ENCODE assay signal across 26 cellular contexts in the genomic region with DNA sequence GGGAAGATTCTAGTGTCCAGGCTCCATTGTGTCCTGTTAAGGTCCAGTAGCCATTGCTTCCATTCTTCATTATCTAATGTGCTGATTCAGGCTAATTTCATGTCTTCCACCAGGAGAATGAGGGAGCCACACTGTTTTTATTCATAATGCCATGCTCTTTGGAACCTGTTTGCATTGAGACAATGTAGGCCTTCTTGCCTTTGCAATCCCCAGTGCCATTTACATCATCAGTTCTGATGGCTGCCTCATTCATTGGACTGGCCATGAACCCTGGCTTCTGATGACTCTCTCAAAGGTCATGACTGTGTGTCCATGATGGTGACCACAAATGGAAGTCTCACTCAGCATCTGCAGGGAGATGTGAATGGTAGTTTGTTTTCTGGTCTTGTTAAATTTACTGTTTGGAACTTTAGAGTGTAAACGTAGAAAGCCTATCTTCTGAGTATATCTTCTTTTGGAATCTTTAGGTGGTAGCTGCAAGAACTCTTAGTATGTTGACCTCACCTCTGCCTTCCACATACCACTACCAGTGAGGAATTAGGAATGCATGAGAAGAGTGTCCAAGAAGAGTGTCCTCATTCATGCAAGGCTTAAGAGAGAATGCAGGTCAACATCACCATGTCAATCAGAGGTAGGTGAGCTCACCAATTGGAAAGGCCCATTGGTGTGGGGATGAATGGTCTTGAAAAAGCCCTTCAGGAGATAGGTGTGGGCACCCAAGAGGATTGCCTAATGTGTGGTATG.
"Had no signal": no experiment of that assay in that cellular context is flagged by ENCODE, and none has a peak within 500 bp of the region (broad histone marks: within the 10 kb centered on the region; RNA-seq: fewer than 3 reads in every experiment).

No MANE protein-coding gene starts in this region.

- H3K4me3 ChIP-seq: gastroesophageal sphincter, heart left ventricle, left ventricle myocardium inferior, lower lobe of right lung, psoas muscle, sigmoid colon, stomach, thyroid gland had no signal

- H3K9me3 ChIP-seq: gastroesophageal sphincter, heart left ventricle, left ventricle myocardium inferior, lower lobe of right lung, psoas muscle, sigmoid colon, stomach, thyroid gland had no signal

- H3K36me3 ChIP-seq: gastroesophageal sphincter, heart left ventricle, left ventricle myocardium inferior, lower lobe of right lung, sigmoid colon, stomach, thyroid gland had no signal

- H3K4me1 ChIP-seq: gastroesophageal sphincter, lower lobe of right lung, psoas muscle, thyroid gland had no signal

- H3K27ac ChIP-seq: gastroesophageal sphincter, heart left ventricle, left ventricle myocardium inferior, lower lobe of right lung, psoas muscle, sigmoid colon, stomach, thyroid gland had no signal

- H3K27me3 ChIP-seq: heart left ventricle, sigmoid colon, stomach, thyroid gland had no signal

- ATAC-seq: effector memory CD8-positive, alpha-beta T cell; gastroesophageal sphincter; heart left ventricle; left colon; lower lobe of right lung; naive thymus-derived CD8-positive, alpha-beta T cell; psoas muscle; right cardiac atrium; stimulated activated effector memory CD8-positive, alpha-beta T cell treated with anti-CD3 and anti-CD28 coated beads, Interleukin-12 subunit alpha, Interleukin-12 subunit beta, amount 100 ng/mL, for 72 hours had no signal

- FAIRE-seq: endometrium had no signal

- DNase-seq: cortex of kidney; effector memory CD8-positive, alpha-beta T cell; erythroblast; foreskin fibroblast; heart left ventricle; hypothalamus; immature natural killer cell; islet precursor cell; kidney glomerular epithelial cell; left colon; left ventricle myocardium inferior; lower lobe of right lung; naive thymus-derived CD8-positive, alpha-beta T cell; nephron progenitor cell; nucleus accumbens; psoas muscle; right cardiac atrium; sigmoid colon; stimulated activated CD4-positive, alpha-beta T cell treated with anti-CD3 and anti-CD28 coated beads, Interleukin-2, amount 100 ng/mL, for 24 hours; stimulated activated CD4-positive, alpha-beta T cell treated with anti-CD3 and anti-CD28 coated beads, Interleukin-4, amount 100 ng/mL, for 24 hours; stimulated activated naive CD4-positive, alpha-beta T cell treated with Interleukin-2 at 50 U/mL for 16 hours; stomach; thyroid gland had no signal
